1 cellular context compared by ENCODE assay signal in genomic region chr1:15425521-15425920, GRCh38.
TF ChIP-seq lines count a peak whose summit lies in the region.

No MANE protein-coding gene starts in this region.

TF ChIP-seq in GM23338, 12 proteins besides CTCF, POLR2A, EP300 and RAD21 (continued from another document):
- TF ChIP-seq ETS1 (IDR thresholded peaks at IDR 0.05) (no peak), REST (IDR thresholded peaks at IDR 0.05; ENCODE audit: unreplicated experiment) (no peak), CREB1 (CRISPR knock-in tag; IDR thresholded peaks at IDR 0.05; ENCODE audit: low read depth) (no peak), NANOG (IDR thresholded peaks at IDR 0.05; ENCODE audit: borderline replicate concordance) (no peak), JUNB (IDR thresholded peaks at IDR 0.05; ENCODE audit: unreplicated experiment) (no peak), ZNF114 (CRISPR knock-in tag; IDR thresholded peaks at IDR 0.05) (no peak), STAT1 (IDR thresholded peaks at IDR 0.05; ENCODE audit: unreplicated experiment) (no peak), ZNF462 (CRISPR knock-in tag; IDR thresholded peaks at IDR 0.05) (no peak)
TF ChIP-seq in GM23338: peak in this region for 0.
